ENCODE assay signal across 10 cellular contexts in the genomic region with DNA sequence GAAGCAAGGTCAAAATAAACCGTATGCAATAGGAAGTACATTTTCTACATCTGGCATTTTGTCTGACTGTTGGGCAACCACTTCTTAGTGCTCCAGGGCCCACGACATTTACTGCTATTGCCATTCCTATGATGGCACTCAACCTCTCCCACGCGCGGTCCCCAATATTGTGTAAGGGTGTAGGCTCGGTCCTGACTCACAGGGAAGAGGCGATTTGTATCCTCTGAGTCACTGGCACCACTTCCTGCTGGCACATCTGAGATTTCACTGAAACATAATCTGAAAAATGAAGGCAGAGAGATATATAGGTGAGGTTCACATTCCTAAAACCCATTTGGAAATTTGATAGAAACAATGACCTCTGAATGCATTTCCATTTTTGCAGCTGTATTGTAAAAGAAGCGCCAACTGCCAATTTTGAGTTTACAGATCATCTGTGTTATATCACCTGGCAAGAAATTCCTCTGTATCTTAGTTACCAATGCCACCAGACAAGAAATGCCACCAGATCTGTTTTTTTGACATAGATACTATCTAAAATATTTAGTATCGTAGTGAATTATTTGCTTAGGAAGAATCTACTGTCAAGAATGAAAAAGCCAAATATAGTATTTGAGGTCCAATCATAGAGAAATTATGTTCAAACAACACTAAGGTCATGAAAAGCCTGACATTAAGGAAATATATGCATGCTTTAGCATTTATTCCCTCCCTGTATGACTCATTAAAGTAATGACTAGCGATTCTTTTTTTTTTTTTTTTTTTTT. TPM values are rescaled to one million over a fixed set of nuclear protein-coding genes. Genes with fewer than 3 reads are reported as not detected.
DNase-seq lines count a peak whose midpoint lies in the region; ATAC-seq lines count a peak whose summit lies in the region.
"Had no signal": no experiment of that assay in that cellular context is flagged by ENCODE, and none has a peak within 500 bp of the region (broad histone marks: within the 10 kb centered on the region; RNA-seq: fewer than 3 reads in every experiment).

No MANE protein-coding gene starts in this region.

- H3K27ac Mint-ChIP-seq in activated CD8-positive, alpha-beta memory T cell treated with anti-CD3 and anti-CD28 coated beads, Interleukin-2, amount 10 ng/mL, durations not matched to agents 7 days and 5 days, result no peak overlapping the region
- H3K27ac Mint-ChIP-seq: CD4-positive, alpha-beta memory T cell; natural killer cell treated with Interleukin-12 subunit alpha and Interleukin-12 subunit beta and Interleukin-15 and Interleukin-18, amount 100 ng/mL, for 72 hours had no signal

- ATAC-seq in activated CD8-positive, alpha-beta memory T cell treated with anti-CD3 and anti-CD28 coated beads, Interleukin-2, amount 10 ng/mL, durations not matched to agents 7 days and 5 days, result no peak
- ATAC-seq in GM21717 (IDR thresholded peaks at IDR 0.05; ENCODE audit: unreplicated experiment), result no peak

- no peak overlapping the region for H3K4me3 Mint-ChIP-seq in activated CD8-positive, alpha-beta memory T cell treated with anti-CD3 and anti-CD28 coated beads, Interleukin-2, amount 10 ng/mL, durations not matched to agents 7 days and 5 days
- H3K4me3 Mint-ChIP-seq: CD4-positive, alpha-beta memory T cell; natural killer cell treated with Interleukin-12 subunit alpha and Interleukin-12 subunit beta and Interleukin-15 and Interleukin-18, amount 100 ng/mL, for 72 hours had no signal

- H3K36me3 Mint-ChIP-seq in activated CD8-positive, alpha-beta memory T cell treated with anti-CD3 and anti-CD28 coated beads, Interleukin-2, amount 10 ng/mL, durations not matched to agents 7 days and 5 days, result no peaks in the 10 kb centered on the region
- H3K36me3 Mint-ChIP-seq: CD4-positive, alpha-beta memory T cell; natural killer cell treated with Interleukin-12 subunit alpha and Interleukin-12 subunit beta and Interleukin-15 and Interleukin-18, amount 100 ng/mL, for 72 hours had no signal

- peak; percentile 50 for DNase-seq in activated CD8-positive, alpha-beta memory T cell treated with anti-CD3 and anti-CD28 coated beads, Interleukin-2, amount 50 U/mL, for 48 hours
- no peak for DNase-seq in activated CD8-positive, alpha-beta memory T cell treated with anti-CD3 and anti-CD28 coated beads, Interleukin-2, amount 10 ng/mL, durations not matched to agents 7 days and 5 days
- peak; percentile 95 for DNase-seq in NCI-H460 (ENCODE audit: extremely low read depth, low read depth)
- peak; percentile 43 for DNase-seq in epidermal melanocyte (ENCODE audit: insufficient read length, low spot score)
- peak; percentile 18 to 26 for DNase-seq in stimulated activated CD4-positive, alpha-beta T cell treated with anti-CD3 and anti-CD28 coated beads, Interleukin-2, amount 100 ng/mL, for 24 hours
- DNase-seq in NCI-H1417 (lab: John Stamatoyannopoulos, UW), result no peak
- DNase-seq in SHP77 treated with DMSO at 0.1 percent for 48 hours (lab: John Stamatoyannopoulos, UW), result no peak
- DNase-seq: CD4-positive, alpha-beta memory T cell had no signal

- no peaks in the 10 kb centered on the region for H3K4me1 Mint-ChIP-seq in activated CD8-positive, alpha-beta memory T cell treated with anti-CD3 and anti-CD28 coated beads, Interleukin-2, amount 10 ng/mL, durations not matched to agents 7 days and 5 days
- H3K4me1 Mint-ChIP-seq: CD4-positive, alpha-beta memory T cell had no signal

- H3K9me3 Mint-ChIP-seq in activated CD8-positive, alpha-beta memory T cell treated with anti-CD3 and anti-CD28 coated beads, Interleukin-2, amount 10 ng/mL, durations not matched to agents 7 days and 5 days (ENCODE audit: low read depth), result no peaks in the 10 kb centered on the region
- H3K9me3 Mint-ChIP-seq: CD4-positive, alpha-beta memory T cell; natural killer cell treated with Interleukin-12 subunit alpha and Interleukin-12 subunit beta and Interleukin-15 and Interleukin-18, amount 100 ng/mL, for 72 hours had no signal

- peaks cover 11% of the 10 kb centered on the region for H3K27me3 Mint-ChIP-seq in activated CD8-positive, alpha-beta memory T cell treated with anti-CD3 and anti-CD28 coated beads, Interleukin-2, amount 10 ng/mL, durations not matched to agents 7 days and 5 days

- CTCF ChIA-PET in activated CD8-positive, alpha-beta memory T cell treated with anti-CD3 and anti-CD28 coated beads, Interleukin-2, amount 10 ng/mL, durations not matched to agents 7 days and 5 days (lab: Charles Lee), result no interaction called here

RNA-seq across cellular contexts. Expression of a gene that starts 9.8 kb away (rescaled TPM):
- not detected for total RNA-seq in activated CD8-positive, alpha-beta memory T cell treated with anti-CD3 and anti-CD28 coated beads, Interleukin-2, amount 10 ng/mL, durations not matched to agents 7 days and 5 days
- total RNA-seq in NCI-H460 (2014; rRNA removed; shearing (Covaris generic)), result 2.7 and 3.8 TPM in 2 replicates
- 0.28 and 0.48 TPM in 2 replicates for polyA plus RNA-seq in NCI-H460 (2014; cell fraction: nucleus; rRNA removed)
- total RNA-seq: CD4-positive, alpha-beta memory T cell; natural killer cell treated with Interleukin-12 subunit alpha and Interleukin-12 subunit beta and Interleukin-15 and Interleukin-18, amount 100 ng/mL, for 72 hours had no signal
- polyA plus RNA-seq: CD4-positive, alpha-beta memory T cell had no signal

Comparison
In these comparisons a context has a peak if more than half of its experiments do, and no peak if none do; other contexts are left out.
1. DNase-seq: peak in activated CD8-positive, alpha-beta memory T cell treated with anti-CD3 and anti-CD28 coated beads, Interleukin-2, amount 50 U/mL, for 48 hours (single experiment), NCI-H460 (single experiment), epidermal melanocyte (single experiment) and stimulated activated CD4-positive, alpha-beta T cell treated with anti-CD3 and anti-CD28 coated beads, Interleukin-2, amount 100 ng/mL, for 24 hours (2 of 2); none in activated CD8-positive, alpha-beta memory T cell treated with anti-CD3 and anti-CD28 coated beads, Interleukin-2, amount 10 ng/mL, durations not matched to agents 7 days and 5 days (single experiment), NCI-H1417 (0 of 3) and SHP77 treated with DMSO at 0.1 percent for 48 hours (single experiment).